18 cellular contexts compared by ENCODE assay signal in genomic region chr4:88014506-88014905, GRCh38. TPM values are rescaled to one million over a fixed set of nuclear protein-coding genes. Genes with fewer than 3 reads are reported as not detected.
"Had no signal": no experiment of that assay in that cellular context is flagged by ENCODE, and none has a peak within 500 bp of the region (broad histone marks: within the 10 kb centered on the region; RNA-seq: fewer than 3 reads in every experiment).

No MANE protein-coding gene starts in this region.

- H3K27ac ChIP-seq: breast epithelium, left lung, psoas muscle, testis had no signal

- H3K27me3 ChIP-seq: breast epithelium, dorsolateral prefrontal cortex, left lung, testis, vagina had no signal

- ATAC-seq: activated T-cell treated with anti-CD3 and anti-CD28 coated beads, Interleukin-2, amount 50 U/mL, for 4 hours; left lung; natural killer cell treated with Interleukin-12 subunit alpha and Interleukin-12 subunit beta and Interleukin-15 and Interleukin-18, amount 100 ng/mL, for 72 hours; psoas muscle; sciatic nerve; stimulated activated naive CD8-positive, alpha-beta T cell treated with anti-CD3 and anti-CD28 coated beads, Interleukin-15, Interleukin-2, amounts not matched to agents 100 U/mL and 50 U/mL, for 24 hours; T-helper 17 cell had no signal

- H3K4me3 ChIP-seq: breast epithelium, left lung, psoas muscle, testis, vagina had no signal

- H3K4me1 ChIP-seq: breast epithelium had no signal

- H3K9me3 ChIP-seq: breast epithelium, left lung, psoas muscle, testis, vagina had no signal

- DNase-seq: activated CD4-positive, alpha-beta T cell treated with anti-CD3 and anti-CD28 coated beads for 1 hour; activated CD4-positive, alpha-beta T cell treated with anti-CD3 and anti-CD28 coated beads, Interleukin-2, amount 50 U/mL, for 48 hours; activated gamma-delta T cell; activated T-cell treated with anti-CD3 and anti-CD28 coated beads, Interleukin-2, amount 50 U/mL, for 4 hours; amygdala; dorsolateral prefrontal cortex; islet precursor cell; left lung; nucleus accumbens; psoas muscle; stimulated activated CD4-positive, alpha-beta T cell treated with anti-CD3 and anti-CD28 coated beads, Interleukin-2, amount 100 ng/mL, for 48 hours; stimulated activated naive CD8-positive, alpha-beta T cell treated with anti-CD3 and anti-CD28 coated beads, Interleukin-15, Interleukin-2, amounts not matched to agents 100 U/mL and 50 U/mL, for 24 hours; T-helper 17 cell; testis had no signal

- H3K36me3 ChIP-seq: breast epithelium, left lung, vagina had no signal

RNA-seq across cellular contexts. Expression of gene SPP1, which starts 39.0 kb away (rescaled TPM):
- total RNA-seq: natural killer cell treated with Interleukin-12 subunit alpha and Interleukin-12 subunit beta and Interleukin-15 and Interleukin-18, amount 100 ng/mL, for 72 hours; T-helper 17 cell had no signal
